26 cellular contexts compared by ENCODE assay signal in genomic region chr6:75856902-75857301, GRCh38.
"Had no signal": no experiment of that assay in that cellular context is flagged by ENCODE, and none has a peak within 500 bp of the region (broad histone marks: within the 10 kb centered on the region; RNA-seq: fewer than 3 reads in every experiment).

No MANE protein-coding gene starts in this region.

- H3K36me3 Mint-ChIP-seq: natural killer cell treated with Interleukin-12 subunit alpha and Interleukin-12 subunit beta and Interleukin-15 and Interleukin-18, amount 100 ng/mL, for 72 hours; stimulated activated naive B cell treated with anti-CD40 and anti-IgM and Interleukin-4, amounts not matched to agents 10 μg/mL and 1 μg/mL and 100 μg/mL, for 72 hours had no signal

- H3K27ac Mint-ChIP-seq: natural killer cell treated with Interleukin-12 subunit alpha and Interleukin-12 subunit beta and Interleukin-15 and Interleukin-18, amount 100 ng/mL, for 72 hours; nephron progenitor cell; stimulated activated effector memory CD8-positive, alpha-beta T cell treated with anti-CD3 and anti-CD28 coated beads, Interleukin-12 subunit alpha, Interleukin-12 subunit beta, amount 100 ng/mL, for 72 hours; stimulated activated naive B cell treated with anti-CD40 and anti-IgM and Interleukin-4, amounts not matched to agents 10 μg/mL and 1 μg/mL and 100 μg/mL, for 72 hours; stimulated activated naive CD8-positive, alpha-beta T cell treated with anti-CD3 and anti-CD28 coated beads, Interleukin-15, Interleukin-2, amounts not matched to agents 100 ng/mL and 50 ng/mL, for 24 hours had no signal

- H3K36me3 ChIP-seq: neutrophil, pancreas, right lobe of liver, sigmoid colon, thyroid gland, vagina had no signal

- H3K9me3 Mint-ChIP-seq: natural killer cell treated with Interleukin-12 subunit alpha and Interleukin-12 subunit beta and Interleukin-15 and Interleukin-18, amount 100 ng/mL, for 72 hours; nephron progenitor cell; neural crest cell; stimulated activated effector memory CD8-positive, alpha-beta T cell treated with anti-CD3 and anti-CD28 coated beads, Interleukin-12 subunit alpha, Interleukin-12 subunit beta, amount 100 ng/mL, for 72 hours; stimulated activated naive B cell treated with anti-CD40 and anti-IgM and Interleukin-4, amounts not matched to agents 10 μg/mL and 1 μg/mL and 100 μg/mL, for 72 hours; stimulated activated naive CD8-positive, alpha-beta T cell treated with anti-CD3 and anti-CD28 coated beads, Interleukin-15, Interleukin-2, amounts not matched to agents 100 ng/mL and 50 ng/mL, for 24 hours had no signal

- DNase-seq: nephron progenitor cell; nucleus accumbens; pancreas; psoas muscle; right cardiac atrium; right lobe of liver; sigmoid colon; small intestine; stimulated activated CD4-positive, alpha-beta T cell treated with anti-CD3 and anti-CD28 coated beads, Interleukin-15, amount 100 ng/mL, for 24 hours; stimulated activated CD4-positive, alpha-beta T cell treated with anti-CD3 and anti-CD28 coated beads, Interleukin-2, amount 100 ng/mL, for 24 hours; stimulated activated CD4-positive, alpha-beta T cell treated with anti-CD3 and anti-CD28 coated beads, Interleukin-2, amount 100 ng/mL, for 48 hours; stimulated activated CD4-positive, alpha-beta T cell treated with anti-CD3 and anti-CD28 coated beads, Interleukin-4, amount 100 ng/mL, for 24 hours; stimulated activated naive B cell treated with anti-CD40 and anti-IgM and Interleukin-4, amounts not matched to agents 10 μg/mL and 1 μg/mL and 100 μg/mL, for 72 hours; stimulated activated naive CD4-positive, alpha-beta T cell treated with Interleukin-2 at 50 U/mL for 16 hours; stomach; thyroid gland; trophoblast cell; upper lobe of left lung had no signal

- H3K27me3 Mint-ChIP-seq: natural killer cell treated with Interleukin-12 subunit alpha and Interleukin-12 subunit beta and Interleukin-15 and Interleukin-18, amount 100 ng/mL, for 72 hours had no signal

- H3K4me1 ChIP-seq: psoas muscle, right lobe of liver, thyroid gland, tibial nerve, vagina had no signal

- H3K4me3 Mint-ChIP-seq: natural killer cell treated with Interleukin-12 subunit alpha and Interleukin-12 subunit beta and Interleukin-15 and Interleukin-18, amount 100 ng/mL, for 72 hours; nephron progenitor cell; neural crest cell; stimulated activated effector memory CD8-positive, alpha-beta T cell treated with anti-CD3 and anti-CD28 coated beads, Interleukin-12 subunit alpha, Interleukin-12 subunit beta, amount 100 ng/mL, for 72 hours; stimulated activated naive B cell treated with anti-CD40 and anti-IgM and Interleukin-4, amounts not matched to agents 10 μg/mL and 1 μg/mL and 100 μg/mL, for 72 hours; stimulated activated naive CD8-positive, alpha-beta T cell treated with anti-CD3 and anti-CD28 coated beads, Interleukin-15, Interleukin-2, amounts not matched to agents 100 ng/mL and 50 ng/mL, for 24 hours had no signal

- H3K27ac ChIP-seq: neutrophil, pancreas, psoas muscle, right lobe of liver, sigmoid colon, stomach, thoracic aorta, thyroid gland, tibial nerve, upper lobe of left lung, vagina had no signal

- H3K4me3 ChIP-seq: pancreas, psoas muscle, right lobe of liver, sigmoid colon, stomach, thoracic aorta, thyroid gland, tibial nerve, upper lobe of left lung, vagina had no signal

- H3K9me3 ChIP-seq: neutrophil, pancreas, psoas muscle, right lobe of liver, sigmoid colon, stomach, thoracic aorta, thyroid gland, tibial nerve, upper lobe of left lung, vagina had no signal

- H3K27me3 ChIP-seq: neutrophil, pancreas, right lobe of liver, sigmoid colon, stomach, thyroid gland, tibial nerve, upper lobe of left lung, vagina had no signal

- H3K4me1 Mint-ChIP-seq: nephron progenitor cell; neural crest cell; stimulated activated effector memory CD8-positive, alpha-beta T cell treated with anti-CD3 and anti-CD28 coated beads, Interleukin-12 subunit alpha, Interleukin-12 subunit beta, amount 100 ng/mL, for 72 hours; stimulated activated naive B cell treated with anti-CD40 and anti-IgM and Interleukin-4, amounts not matched to agents 10 μg/mL and 1 μg/mL and 100 μg/mL, for 72 hours had no signal

- ATAC-seq: natural killer cell treated with Interleukin-12 subunit alpha and Interleukin-12 subunit beta and Interleukin-15 and Interleukin-18, amount 100 ng/mL, for 72 hours; pancreas; psoas muscle; right cardiac atrium; right lobe of liver; stimulated activated effector memory CD8-positive, alpha-beta T cell treated with anti-CD3 and anti-CD28 coated beads, Interleukin-12 subunit alpha, Interleukin-12 subunit beta, amount 100 ng/mL, for 72 hours; stimulated activated naive B cell treated with anti-CD40 and anti-IgM and Interleukin-4, amounts not matched to agents 10 μg/mL and 1 μg/mL and 100 μg/mL, for 72 hours had no signal
